Comparison of ENCODE assay signal across 7 cellular contexts in the genomic region with DNA sequence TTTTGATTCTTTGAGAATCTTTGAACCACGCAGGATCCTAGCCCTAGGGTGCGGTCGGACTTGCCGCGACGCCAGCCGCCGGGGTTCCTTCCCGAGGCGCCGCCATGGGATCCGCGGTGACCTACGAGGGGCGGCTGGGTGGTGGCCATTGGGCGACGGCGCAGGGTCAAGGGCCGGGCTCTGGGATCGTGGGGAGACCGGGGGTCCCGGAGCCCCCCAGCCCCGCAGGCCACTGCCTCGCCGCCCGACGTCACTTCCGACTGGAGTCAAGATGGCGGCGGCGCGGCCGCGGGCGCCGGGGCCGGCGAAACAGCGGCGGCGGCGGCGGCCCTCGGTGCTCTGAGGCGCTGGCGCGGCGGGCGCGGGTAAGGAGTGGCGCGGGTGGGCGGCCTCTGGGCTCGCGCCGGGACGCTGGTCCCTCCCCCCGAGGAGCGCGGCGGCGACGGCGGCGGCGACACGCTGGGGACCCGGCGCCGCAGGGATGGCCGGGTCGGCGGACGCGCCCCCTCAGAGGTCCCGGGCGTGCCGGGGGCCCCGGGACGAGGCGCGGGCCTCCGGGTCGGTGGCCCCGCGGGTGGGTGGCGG. TPM values are rescaled to one million over a fixed set of nuclear protein-coding genes. Genes with fewer than 3 reads are reported as not detected.
DNase-seq lines count a peak whose midpoint lies in the region; ATAC-seq and TF ChIP-seq lines count a peak whose summit lies in the region.

A gene with protein sequence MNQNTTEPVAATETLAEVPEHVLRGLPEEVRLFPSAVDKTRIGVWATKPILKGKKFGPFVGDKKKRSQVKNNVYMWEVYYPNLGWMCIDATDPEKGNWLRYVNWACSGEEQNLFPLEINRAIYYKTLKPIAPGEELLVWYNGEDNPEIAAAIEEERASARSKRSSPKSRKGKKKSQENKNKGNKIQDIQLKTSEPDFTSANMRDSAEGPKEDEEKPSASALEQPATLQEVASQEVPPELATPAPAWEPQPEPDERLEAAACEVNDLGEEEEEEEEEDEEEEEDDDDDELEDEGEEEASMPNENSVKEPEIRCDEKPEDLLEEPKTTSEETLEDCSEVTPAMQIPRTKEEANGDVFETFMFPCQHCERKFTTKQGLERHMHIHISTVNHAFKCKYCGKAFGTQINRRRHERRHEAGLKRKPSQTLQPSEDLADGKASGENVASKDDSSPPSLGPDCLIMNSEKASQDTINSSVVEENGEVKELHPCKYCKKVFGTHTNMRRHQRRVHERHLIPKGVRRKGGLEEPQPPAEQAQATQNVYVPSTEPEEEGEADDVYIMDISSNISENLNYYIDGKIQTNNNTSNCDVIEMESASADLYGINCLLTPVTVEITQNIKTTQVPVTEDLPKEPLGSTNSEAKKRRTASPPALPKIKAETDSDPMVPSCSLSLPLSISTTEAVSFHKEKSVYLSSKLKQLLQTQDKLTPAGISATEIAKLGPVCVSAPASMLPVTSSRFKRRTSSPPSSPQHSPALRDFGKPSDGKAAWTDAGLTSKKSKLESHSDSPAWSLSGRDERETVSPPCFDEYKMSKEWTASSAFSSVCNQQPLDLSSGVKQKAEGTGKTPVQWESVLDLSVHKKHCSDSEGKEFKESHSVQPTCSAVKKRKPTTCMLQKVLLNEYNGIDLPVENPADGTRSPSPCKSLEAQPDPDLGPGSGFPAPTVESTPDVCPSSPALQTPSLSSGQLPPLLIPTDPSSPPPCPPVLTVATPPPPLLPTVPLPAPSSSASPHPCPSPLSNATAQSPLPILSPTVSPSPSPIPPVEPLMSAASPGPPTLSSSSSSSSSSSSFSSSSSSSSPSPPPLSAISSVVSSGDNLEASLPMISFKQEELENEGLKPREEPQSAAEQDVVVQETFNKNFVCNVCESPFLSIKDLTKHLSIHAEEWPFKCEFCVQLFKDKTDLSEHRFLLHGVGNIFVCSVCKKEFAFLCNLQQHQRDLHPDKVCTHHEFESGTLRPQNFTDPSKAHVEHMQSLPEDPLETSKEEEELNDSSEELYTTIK (N-terminal part only) (plus strand): TSS at position 253 of the 585 bp plus-strand sequence. CDS start 15,418 bp downstream, outside the sequence.

- H3K36me3 Mint-ChIP-seq in natural killer cell, result no peaks in the 10 kb centered on the region

- TF ChIP-seq CTCF in natural killer cell (IDR thresholded peaks at IDR 0.05), result no peak

- peaks cover 0 to 4% of the 10 kb centered on the region in 2 donors for H3K27me3 Mint-ChIP-seq in natural killer cell (ENCODE audit: low read depth in 2 of 2)

- H3K9me3 Mint-ChIP-seq in natural killer cell, result peaks cover 0 to 2% of the 10 kb centered on the region in 2 donors

- peak; percentile 56 for DNase-seq in NCI-H510A treated with DMSO at 0.1 percent for 48 hours (lab: John Stamatoyannopoulos, UW)
- DNase-seq in activated T-cell treated with anti-CD3 and anti-CD28 coated beads, Interleukin-2, amount 50 U/mL, for 48 hours, result peak; percentile 71 to 77
- DNase-seq in fibroblast of gingiva (ENCODE audit: low read depth), result peak; percentile 43
- DNase-seq in natural killer cell, result peak; percentile 66
- peak; percentile 72 for DNase-seq in stimulated activated naive CD8-positive, alpha-beta T cell treated with anti-CD3 and anti-CD28 coated beads, Interleukin-15, Interleukin-2, amounts not matched to agents 100 U/mL and 50 U/mL, for 24 hours

- peak within 1 kb of the TSS; percentile 94 for H3K4me3 Mint-ChIP-seq in natural killer cell

- H3K27ac Mint-ChIP-seq in natural killer cell, result peak within 1 kb of the TSS; percentile 85 to 96

- H3K4me1 Mint-ChIP-seq in natural killer cell, result peaks cover 31 to 34% of the 10 kb centered on the region in 2 donors

- peak; percentile 51 for ATAC-seq in GM18498 (IDR thresholded peaks at IDR 0.05; ENCODE audit: unreplicated experiment)
- ATAC-seq in HG02610 (IDR thresholded peaks at IDR 0.05; ENCODE audit: unreplicated experiment), result peak; percentile 30
- peak; percentile 57 to 72 (median 71) for ATAC-seq in natural killer cell
- peak; percentile 60 for ATAC-seq in stimulated activated naive CD8-positive, alpha-beta T cell treated with anti-CD3 and anti-CD28 coated beads, Interleukin-15, Interleukin-2, amounts not matched to agents 100 U/mL and 50 U/mL, for 24 hours

- intact Hi-C loops in natural killer cell (cut with micrococcal nuclease), result loop anchor here (5.0 kb wide), 1 partner anchor 52 kb away; no protein-coding TSS in a partner anchor

RNA-seq across cellular contexts. Expression of the gene that starts here (rescaled TPM):
- 100 to 1,000 TPM; 168 to 193 (median 184) TPM for total RNA-seq in natural killer cell

Comparison
In these comparisons a context has a peak if more than half of its experiments do, and no peak if none do; other contexts are left out.
1. Peak in every context shown above with its lines: DNase-seq and ATAC-seq.